Comparison of ENCODE assay signal across 3 cellular contexts in the genomic region with DNA sequence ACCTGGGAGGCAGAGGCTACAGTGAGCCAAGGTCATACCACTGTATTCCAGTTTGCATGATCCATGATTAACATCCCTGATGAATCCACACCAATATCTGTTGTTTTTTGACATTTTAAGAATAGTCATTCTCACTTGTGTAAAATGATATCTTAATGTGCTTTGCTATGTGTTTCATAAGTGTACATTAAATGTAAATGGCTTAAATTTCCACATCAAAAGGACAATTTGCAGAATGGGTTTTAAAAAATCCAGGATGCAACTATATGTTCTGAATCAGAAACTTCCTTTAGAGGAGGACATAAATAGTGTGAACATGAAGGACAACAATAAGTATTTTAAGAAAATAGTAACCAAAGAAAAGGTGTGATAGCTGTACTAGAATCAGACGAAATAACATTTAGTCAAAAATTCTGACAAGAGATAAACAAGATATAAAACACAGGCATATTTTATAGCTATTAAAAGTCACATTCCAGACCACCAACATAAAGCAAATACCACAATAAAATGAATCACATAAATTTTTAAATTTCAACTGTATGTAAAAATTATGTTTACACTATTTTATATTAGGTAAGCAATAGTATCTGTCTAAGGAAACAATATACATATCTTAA.
TF ChIP-seq lines count a peak whose summit lies in the region.

No MANE protein-coding gene starts in this region.

TF ChIP-seq in HepG2, 621 proteins besides CTCF, POLR2A, EP300 and RAD21:
- peak; percentile 87; the same call in 1 of the 2 replicates for TF ChIP-seq ZNF354B (CRISPR knock-in tag; IDR thresholded peaks at IDR 0.05)
- TF ChIP-seq, protein P1, sequence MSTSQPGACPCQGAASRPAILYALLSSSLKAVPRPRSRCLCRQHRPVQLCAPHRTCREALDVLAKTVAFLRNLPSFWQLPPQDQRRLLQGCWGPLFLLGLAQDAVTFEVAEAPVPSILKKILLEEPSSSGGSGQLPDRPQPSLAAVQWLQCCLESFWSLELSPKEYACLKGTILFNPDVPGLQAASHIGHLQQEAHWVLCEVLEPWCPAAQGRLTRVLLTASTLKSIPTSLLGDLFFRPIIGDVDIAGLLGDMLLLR (CRISPR knock-in tag; IDR thresholded peaks at IDR 0.05) = no peak

TF ChIP-seq in HEK293, 187 proteins besides CTCF, POLR2A, EP300 and RAD21:
- peak; percentile 92 for TF ChIP-seq SETDB1 (IDR thresholded peaks at IDR 0.05; ENCODE audit: insufficient read length, low read length)
- TF ChIP-seq ZNF202 (tag by site-specific recombination; IDR thresholded peaks at IDR 0.05; ENCODE audit: borderline replicate concordance) = no peak

TF ChIP-seq in K562, 482 proteins besides CTCF, POLR2A, EP300 and RAD21:
- TF ChIP-seq TRIM28 (IDR thresholded peaks at IDR 0.05) (peak; percentile 36; the same call in 1 of the 2 replicates), ZNF507 (tag; conservative IDR thresholded peaks at IDR 0.05) (peak; percentile 99), RBM25 (IDR thresholded peaks at IDR 0.05; ENCODE audit: low read depth, low read length, severe bottlenecking) (peak; percentile 73), NR2C2 (CRISPR knock-in tag; IDR thresholded peaks at IDR 0.05) (no peak), NR2C2 (tag; IDR thresholded peaks at IDR 0.05) (no peak), ZNF184 (CRISPR knock-in tag; IDR thresholded peaks at IDR 0.05) (no peak), XRCC3 (IDR thresholded peaks at IDR 0.05) (peak; percentile 30; the same call in 1 of the 2 replicates), ZNF354B (CRISPR knock-in tag; IDR thresholded peaks at IDR 0.05) (peak; percentile 96), ZNF134 (CRISPR knock-in tag; conservative IDR thresholded peaks at IDR 0.05) (no peak), CBX3 (IDR thresholded peaks at IDR 0.05; ENCODE audit: borderline replicate concordance in 1 of 2, low read length in 2 of 2) (peak in 1 of 2 experiments; percentile 73; a peak in 1 of 3 replicates)
TF ChIP-seq in K562: peak in this region for 6.
